ENCODE assay signal across 8 cellular contexts in genomic region chr11:75400110-75400865, GRCh38. TPM values are rescaled to one million over a fixed set of nuclear protein-coding genes. Genes with fewer than 3 reads are reported as not detected.
DNase-seq lines count a peak whose midpoint lies in the region; ATAC-seq and TF ChIP-seq lines count a peak whose summit lies in the region.

No MANE protein-coding gene starts in this region.

- H3K27me3 ChIP-seq in gastroesophageal sphincter, result no peaks in the 10 kb centered on the region

- POLR2A ChIA-PET in activated CD4-positive, alpha-beta T cell treated with anti-CD3 and anti-CD28 coated beads, Interleukin-2, amount 10 ng/mL, durations not matched to agents 7 days and 5 days (lab: Charles Lee), result interaction anchor here (0.6 kb wide), 2 partner anchors 74 to 673 kb away, joined by 3 read pairs; no protein-coding TSS in a partner anchor
- POLR2A ChIA-PET in activated CD4-positive, alpha-beta memory T cell treated with anti-CD3 and anti-CD28 coated beads, Interleukin-2, amount 10 ng/mL, durations not matched to agents 7 days and 5 days (lab: Charles Lee), result interaction anchor here (0.7 to 3.4 kb wide), 27 partner anchors 9 to 137 kb away, joined by 3 to 29 read pairs (median 5); partner anchors contain the start of genes ARRB1 and GDPD5

- H3K4me1 Mint-ChIP-seq in activated CD4-positive, alpha-beta T cell treated with anti-CD3 and anti-CD28 coated beads, Interleukin-2, amount 10 ng/mL, durations not matched to agents 7 days and 5 days, result peaks cover 47% of the 10 kb centered on the region
- H3K4me1 Mint-ChIP-seq in activated CD4-positive, alpha-beta memory T cell treated with anti-CD3 and anti-CD28 coated beads, Interleukin-2, amount 10 ng/mL, durations not matched to agents 7 days and 5 days, result peaks cover 49% of the 10 kb centered on the region

- ATAC-seq in gastroesophageal sphincter (no peak), HG03025 (IDR thresholded peaks at IDR 0.05; ENCODE audit: low FRiP score, unreplicated experiment) (no peak)

- TF ChIP-seq CTCF in gastroesophageal sphincter (IDR thresholded peaks at IDR 0.05) (no peak), GM20000 (IDR thresholded peaks at IDR 0.05; ENCODE audit: extremely low read depth, missing control alignments) (no peak)

- H3K9me3 Mint-ChIP-seq in activated CD4-positive, alpha-beta T cell treated with anti-CD3 and anti-CD28 coated beads, Interleukin-2, amount 10 ng/mL, durations not matched to agents 7 days and 5 days, result no peaks in the 10 kb centered on the region
- no peaks in the 10 kb centered on the region for H3K9me3 Mint-ChIP-seq in activated CD4-positive, alpha-beta memory T cell treated with anti-CD3 and anti-CD28 coated beads, Interleukin-2, amount 10 ng/mL, durations not matched to agents 7 days and 5 days

- peak overlapping the region; percentile 99 for H3K27ac Mint-ChIP-seq in activated CD4-positive, alpha-beta T cell treated with anti-CD3 and anti-CD28 coated beads, Interleukin-2, amount 10 ng/mL, durations not matched to agents 7 days and 5 days
- H3K27ac Mint-ChIP-seq in activated CD4-positive, alpha-beta memory T cell treated with anti-CD3 and anti-CD28 coated beads, Interleukin-2, amount 10 ng/mL, durations not matched to agents 7 days and 5 days, result peak overlapping the region; percentile 98

- no peaks in the 10 kb centered on the region for H3K9me3 ChIP-seq in gastroesophageal sphincter

- CTCF ChIA-PET in activated CD4-positive, alpha-beta T cell treated with anti-CD3 and anti-CD28 coated beads, Interleukin-2, amount 10 ng/mL, durations not matched to agents 7 days and 5 days (lab: Charles Lee), result interaction anchor here (0.6 to 2.2 kb wide), 7 partner anchors 11 to 171 kb away, joined by 3 to 8 read pairs (median 4); no protein-coding TSS in a partner anchor
- CTCF ChIA-PET in activated CD4-positive, alpha-beta memory T cell treated with anti-CD3 and anti-CD28 coated beads, Interleukin-2, amount 10 ng/mL, durations not matched to agents 7 days and 5 days (lab: Charles Lee), result interaction anchor here (0.9 to 2.4 kb wide), 11 partner anchors 8 to 131 kb away, joined by 3 to 27 read pairs (median 5); partner anchors contain the start of gene GDPD5

- no peak for TF ChIP-seq EP300 in gastroesophageal sphincter (IDR thresholded peaks at IDR 0.05)

- H3K36me3 Mint-ChIP-seq in activated CD4-positive, alpha-beta T cell treated with anti-CD3 and anti-CD28 coated beads, Interleukin-2, amount 10 ng/mL, durations not matched to agents 7 days and 5 days (ENCODE audit: low read depth), result peaks cover 57% of the 10 kb centered on the region
- H3K36me3 Mint-ChIP-seq in activated CD4-positive, alpha-beta memory T cell treated with anti-CD3 and anti-CD28 coated beads, Interleukin-2, amount 10 ng/mL, durations not matched to agents 7 days and 5 days (ENCODE audit: low read depth), result peaks cover 59% of the 10 kb centered on the region

- H3K4me1 ChIP-seq in gastroesophageal sphincter, result peaks cover 0 to 37% (median 11%) of the 10 kb centered on the region in 3 donors

- H3K4me3 ChIP-seq in gastroesophageal sphincter, result peak overlapping the region; percentile 72 to 80

- H3K27me3 Mint-ChIP-seq in activated CD4-positive, alpha-beta T cell treated with anti-CD3 and anti-CD28 coated beads, Interleukin-2, amount 10 ng/mL, durations not matched to agents 7 days and 5 days, result peaks cover 7% of the 10 kb centered on the region
- H3K27me3 Mint-ChIP-seq in activated CD4-positive, alpha-beta memory T cell treated with anti-CD3 and anti-CD28 coated beads, Interleukin-2, amount 10 ng/mL, durations not matched to agents 7 days and 5 days, result peaks cover 6% of the 10 kb centered on the region

- 10 to 11% methylated on average over 13 of the region's 13 CpGs for WGBS in gastroesophageal sphincter (ENCODE audit: low coverage in 1 of 2), 2 donors

- peaks cover 0 to 45% of the 10 kb centered on the region in 2 donors for H3K36me3 ChIP-seq in gastroesophageal sphincter

- H3K27ac ChIP-seq in gastroesophageal sphincter, result peak overlapping the region; percentile 89 to 96 (median 92)

- TF ChIP-seq POLR2A in gastroesophageal sphincter (IDR thresholded peaks at IDR 0.05), result no peak

- peak overlapping the region; percentile 97 for H3K4me3 Mint-ChIP-seq in activated CD4-positive, alpha-beta T cell treated with anti-CD3 and anti-CD28 coated beads, Interleukin-2, amount 10 ng/mL, durations not matched to agents 7 days and 5 days
- peak overlapping the region; percentile 96 for H3K4me3 Mint-ChIP-seq in activated CD4-positive, alpha-beta memory T cell treated with anti-CD3 and anti-CD28 coated beads, Interleukin-2, amount 10 ng/mL, durations not matched to agents 7 days and 5 days

- peak; percentile 22 for DNase-seq in activated CD4-positive, alpha-beta T cell treated with anti-CD3 and anti-CD28 coated beads, Interleukin-2, amount 10 ng/mL, durations not matched to agents 7 days and 5 days
- no peak for DNase-seq in activated CD4-positive, alpha-beta T cell treated with anti-CD3 and anti-CD28 coated beads, Interleukin-2, amount 50 U/mL, for 48 hours
- DNase-seq in activated CD4-positive, alpha-beta memory T cell treated with anti-CD3 and anti-CD28 coated beads, Interleukin-2, amount 10 ng/mL, durations not matched to agents 7 days and 5 days, result peak; percentile 20
- DNase-seq in pons (ENCODE audit: low spot score) (peak; percentile 31), GM20000 (ENCODE audit: low spot score) (no peak)
- no peak for DNase-seq in effector CD4-positive, alpha-beta T cell

RNA-seq across cellular contexts. Expression of gene RPS3, which starts 1.0 kb away (rescaled TPM):
- 1,000 to 10,000 TPM; 2,943 to 3,099 TPM for total RNA-seq in activated CD4-positive, alpha-beta T cell treated with anti-CD3 and anti-CD28 coated beads, Interleukin-2, amount 10 ng/mL, durations not matched to agents 7 days and 5 days
- total RNA-seq in activated CD4-positive, alpha-beta memory T cell treated with anti-CD3 and anti-CD28 coated beads, Interleukin-2, amount 10 ng/mL, durations not matched to agents 7 days and 5 days, result 1,000 to 10,000 TPM; 2,828 to 2,853 TPM
- total RNA-seq in gastroesophageal sphincter, result 1,000 to 10,000 TPM in 2 of 4 donors, 100 to 1,000 TPM in 2; 767 to 1,946 (median 1,260) TPM

RNA-seq across cellular contexts. Expression of gene KLHL35, which starts 32.7 kb away (rescaled TPM):
- 1 to 10 TPM in 1 of 2 experiments, under 1 TPM in 1; 0.50 to 1.3 TPM for total RNA-seq in activated CD4-positive, alpha-beta T cell treated with anti-CD3 and anti-CD28 coated beads, Interleukin-2, amount 10 ng/mL, durations not matched to agents 7 days and 5 days
- 1 to 10 TPM in 1 of 2 experiments, under 1 TPM in 1; 0.60 to 1.0 TPM for total RNA-seq in activated CD4-positive, alpha-beta memory T cell treated with anti-CD3 and anti-CD28 coated beads, Interleukin-2, amount 10 ng/mL, durations not matched to agents 7 days and 5 days
- total RNA-seq in gastroesophageal sphincter, result under 1 TPM in 1 of 4 donors, not detected in 3; 0.72 TPM

RNA-seq across cellular contexts. Expression of gene ARRB1, which starts 48.8 kb away (rescaled TPM):
- total RNA-seq in activated CD4-positive, alpha-beta T cell treated with anti-CD3 and anti-CD28 coated beads, Interleukin-2, amount 10 ng/mL, durations not matched to agents 7 days and 5 days, result 10 to 100 TPM; 24.3 to 29.5 TPM
- total RNA-seq in activated CD4-positive, alpha-beta memory T cell treated with anti-CD3 and anti-CD28 coated beads, Interleukin-2, amount 10 ng/mL, durations not matched to agents 7 days and 5 days, result 10 to 100 TPM; 13.4 to 19.0 TPM
- 100 to 1,000 TPM in 1 of 4 donors, 10 to 100 TPM in 3; 72.3 to 120 (median 93.0) TPM for total RNA-seq in gastroesophageal sphincter

Comparison
In these comparisons a context has a peak if more than half of its experiments do, and no peak if none do; other contexts are left out.
1. DNase-seq: peak in activated CD4-positive, alpha-beta T cell treated with anti-CD3 and anti-CD28 coated beads, Interleukin-2, amount 10 ng/mL, durations not matched to agents 7 days and 5 days (single experiment), activated CD4-positive, alpha-beta memory T cell treated with anti-CD3 and anti-CD28 coated beads, Interleukin-2, amount 10 ng/mL, durations not matched to agents 7 days and 5 days (single experiment) and pons (single experiment); none in activated CD4-positive, alpha-beta T cell treated with anti-CD3 and anti-CD28 coated beads, Interleukin-2, amount 50 U/mL, for 48 hours (0 of 2), effector CD4-positive, alpha-beta T cell (single experiment) and GM20000 (single experiment).